23 cellular contexts compared by ENCODE assay signal in genomic region chr10:107391901-107392300, GRCh38.
DNase-seq lines count a peak whose midpoint lies in the region; ATAC-seq and TF ChIP-seq lines count a peak whose summit lies in the region.
"Had no signal": no experiment of that assay in that cellular context is flagged by ENCODE, and none has a peak within 500 bp of the region (broad histone marks: within the 10 kb centered on the region; RNA-seq: fewer than 3 reads in every experiment).

No MANE protein-coding gene starts in this region.

- H3K27ac ChIP-seq in OCI-LY3 (ENCODE audit: low read length) (no peak overlapping the region), heart left ventricle (no peak overlapping the region)
- H3K27ac ChIP-seq: BLaER1 had no signal

- H3K4me3 ChIP-seq in OCI-LY3 (ENCODE audit: low read length) (peak overlapping the region; percentile 43), heart left ventricle (no peak overlapping the region)
- H3K4me3 ChIP-seq: BLaER1 had no signal

- peak overlapping the region; percentile 65; the same call in 1 of the 2 replicates for H2AFZ ChIP-seq in OCI-LY3 (ENCODE audit: low read depth, low read length)

- TF ChIP-seq POLR2A in heart left ventricle (IDR thresholded peaks at IDR 0.05) = no peak

- DNase-seq in activated gamma-delta T cell treated with Interleukin-2 at 50 U/mL for 16 hours (no peak), heart left ventricle (no peak)
- DNase-seq: 8988T; ACHN; BE2C; C1 segment of cervical spinal cord; CD4-positive, alpha-beta memory T cell; CD4-positive, CD25-positive, alpha-beta regulatory T cell; CD8-positive, alpha-beta memory T cell; COR-L47; DMS 273 treated with DMSO at 0.1 percent for 48 hours; DMS153; DMS53; DMS79; DND-41; EL; GDM1 had no signal

- H3K27me3 ChIP-seq in OCI-LY3 (ENCODE audit: low read depth, low read length) (no peaks in the 10 kb centered on the region), heart left ventricle (peaks cover 0 to 3% (median 0%) of the 10 kb centered on the region in 9 donors)
- H3K27me3 ChIP-seq: BE2C, BLaER1 had no signal

- TF ChIP-seq CTCF in OCI-LY3 (IDR thresholded peaks at IDR 0.05; ENCODE audit: low read depth, low read length) (no peak), heart left ventricle (IDR thresholded peaks at IDR 0.05) (no peak)

- H4K20me1 ChIP-seq in OCI-LY3 (ENCODE audit: insufficient read depth, low read length) = no peaks in the 10 kb centered on the region
- H4K20me1 ChIP-seq: BLaER1 had no signal

- H3K36me3 ChIP-seq in OCI-LY3 (replicated peaks; ENCODE audit: low read depth, low read length) (no peaks in the 10 kb centered on the region), heart left ventricle (no peaks in the 10 kb centered on the region)
- H3K36me3 ChIP-seq: BE2C, BLaER1 had no signal

- H3K4me2 ChIP-seq in OCI-LY3 (ENCODE audit: low read length) = peak overlapping the region; percentile 64
- H3K4me2 ChIP-seq: BLaER1 had no signal

- no peaks in the 10 kb centered on the region for H3K79me2 ChIP-seq in OCI-LY3 (ENCODE audit: low read length)

- no peaks in the 10 kb centered on the region for H3K9me3 ChIP-seq in OCI-LY3 (ENCODE audit: insufficient read depth, low read length)
- H3K9me3 ChIP-seq in heart left ventricle = no peaks in the 10 kb centered on the region
- H3K9me3 ChIP-seq: BE2C, BLaER1 had no signal

- intact Hi-C loops in heart left ventricle (cut with DNase I) = loop anchor here in 1 of 10 donors (5.0 kb wide), 1 partner anchor 175 kb away; no protein-coding TSS in a partner anchor

- peaks cover 7% of the 10 kb centered on the region for H3K4me1 ChIP-seq in OCI-LY3 (ENCODE audit: low read length)
- no peaks in the 10 kb centered on the region for H3K4me1 ChIP-seq in heart left ventricle
- H3K4me1 ChIP-seq: BE2C, BLaER1 had no signal

- 75 to 82% (median 79%) methylated on average over 4 of the region's 4 CpGs for WGBS in heart left ventricle, 4 donors

- H3K9ac ChIP-seq in OCI-LY3 (ENCODE audit: low read length) = no peak overlapping the region
- H3K9ac ChIP-seq: BLaER1 had no signal

- ATAC-seq in GM18868 (IDR thresholded peaks at IDR 0.05; ENCODE audit: unreplicated experiment) (peak; percentile 90), GM21717 (IDR thresholded peaks at IDR 0.05; ENCODE audit: unreplicated experiment) (peak; percentile 68), HG03457 (IDR thresholded peaks at IDR 0.05; ENCODE audit: unreplicated experiment) (no peak), heart left ventricle (no peak), HG02970 (IDR thresholded peaks at IDR 0.05; ENCODE audit: low FRiP score, unreplicated experiment) (no peak)

Comparison
In these comparisons a context has a peak if more than half of its experiments do, and no peak if none do; other contexts are left out.
1. ATAC-seq: peak in GM18868 (single experiment) and GM21717 (single experiment); none in HG03457 (single experiment), heart left ventricle (0 of 4) and HG02970 (single experiment).